11 cellular contexts compared by ENCODE assay signal in genomic region chr13:95552539-95553270, GRCh38. TPM values are rescaled to one million over a fixed set of nuclear protein-coding genes. Genes with fewer than 3 reads are reported as not detected.
DNase-seq lines count a peak whose midpoint lies in the region; ATAC-seq and TF ChIP-seq lines count a peak whose summit lies in the region.
"Had no signal": no experiment of that assay in that cellular context is flagged by ENCODE, and none has a peak within 500 bp of the region (broad histone marks: within the 10 kb centered on the region; RNA-seq: fewer than 3 reads in every experiment).

TSS of gene CLDN10 (plus strand) at chr13:95552720. CDS start at chr13:95552754, 34 bp downstream.

- no peaks in the 10 kb centered on the region for H3K4me1 Mint-ChIP-seq in activated T-helper 17 cell treated with anti-CD3 and anti-CD28 coated beads, Interleukin-2, amount 50 U/mL, for 72 hours

- no peaks in the 10 kb centered on the region for H3K9me3 Mint-ChIP-seq in activated T-helper 17 cell treated with anti-CD3 and anti-CD28 coated beads, Interleukin-2, amount 50 U/mL, for 72 hours

- DNase-seq in activated CD4-positive, alpha-beta T cell treated with anti-CD3 and anti-CD28 coated beads for 48 hours, result peak; percentile 15
- DNase-seq in activated CD4-positive, alpha-beta T cell treated with anti-CD3 and anti-CD28 coated beads for 4 hours, result no peak
- DNase-seq in iPS-NIHi11 (ENCODE audit: low spot score), result peak; percentile 95
- DNase-seq in suprapubic skin (ENCODE audit: low spot score in 2 of 2), result peak in 1 of 2 donors; percentile 60
- no peak for DNase-seq in left colon
- DNase-seq in tibial nerve (ENCODE audit: low spot score in 2 of 2), result no peak

- TF ChIP-seq CTCF in suprapubic skin (IDR thresholded peaks at IDR 0.05), result no peak
- no peak for TF ChIP-seq CTCF in tibial nerve (IDR thresholded peaks at IDR 0.05)

- no peaks in the 10 kb centered on the region for H3K36me3 Mint-ChIP-seq in activated T-helper 17 cell treated with anti-CD3 and anti-CD28 coated beads, Interleukin-2, amount 50 U/mL, for 72 hours (ENCODE audit: low read depth)

- H3K4me3 ChIP-seq in suprapubic skin (peak within 1 kb of the TSS; percentile 25), tibial nerve (peak within 1 kb of the TSS in 1 of 4 donors; percentile 14)
- H3K4me3 ChIP-seq: BLaER1 treated with 17β-estradiol and CSF1 and Interleukin-3, amounts not matched to agents 10 nM and 100 nM; SK-N-MC had no signal

- peaks cover 58% of the 10 kb centered on the region for H3K27me3 Mint-ChIP-seq in activated T-helper 17 cell treated with anti-CD3 and anti-CD28 coated beads, Interleukin-2, amount 50 U/mL, for 72 hours

- H3K36me3 ChIP-seq in suprapubic skin (no peaks in the 10 kb centered on the region), tibial nerve (no peaks in the 10 kb centered on the region)
- H3K36me3 ChIP-seq: BLaER1 treated with 17β-estradiol and CSF1 and Interleukin-3, amounts not matched to agents 10 nM and 100 nM had no signal

- H3K4me3 Mint-ChIP-seq in activated T-helper 17 cell treated with anti-CD3 and anti-CD28 coated beads, Interleukin-2, amount 50 U/mL, for 72 hours, result peak within 1 kb of the TSS; percentile 55

- H3K27me3 ChIP-seq in suprapubic skin, result peaks cover 55% of the 10 kb centered on the region
- H3K27me3 ChIP-seq in tibial nerve, result peaks cover 0 to 69% of the 10 kb centered on the region in 2 donors
- H3K27me3 ChIP-seq: BLaER1 treated with 17β-estradiol and CSF1 and Interleukin-3, amounts not matched to agents 10 nM and 100 nM had no signal

- 5% methylated on average over 15 of the region's 65 CpGs for WGBS in suprapubic skin
- WGBS in tibial nerve, 2 donors, result 1 to 4% methylated on average over 45 of the region's 65 CpGs

- peaks cover 14% of the 10 kb centered on the region for H3K4me1 ChIP-seq in suprapubic skin
- H3K4me1 ChIP-seq in tibial nerve, result peaks cover 0 to 17% (median 0%) of the 10 kb centered on the region in 4 donors
- H3K4me1 ChIP-seq: BLaER1 treated with 17β-estradiol and CSF1 and Interleukin-3, amounts not matched to agents 10 nM and 100 nM had no signal

- H3K27ac ChIP-seq in suprapubic skin (peak within 1 kb of the TSS; percentile 62), tibial nerve (no peak within 1 kb of the TSS)
- H3K27ac ChIP-seq: BLaER1 treated with 17β-estradiol and CSF1 and Interleukin-3, amounts not matched to agents 10 nM and 100 nM; epithelial cell of prostate; SK-N-MC had no signal

- ATAC-seq in activated T-helper 17 cell treated with anti-CD3 and anti-CD28 coated beads, Interleukin-2, amount 50 U/mL, for 72 hours (replicated peaks), result no peak
- ATAC-seq in activated CD4-positive, CD25-positive, alpha-beta regulatory T cell treated with anti-CD3 and anti-CD28 coated beads, Interleukin-2, amount 50 U/mL, for 24 hours, result no peak
- no peak for ATAC-seq in left colon

- no peak within 1 kb of the TSS for H3K27ac Mint-ChIP-seq in activated T-helper 17 cell treated with anti-CD3 and anti-CD28 coated beads, Interleukin-2, amount 50 U/mL, for 72 hours

- TF ChIP-seq POLR2A in suprapubic skin (IDR thresholded peaks at IDR 0.05), result no peak
- no peak for TF ChIP-seq POLR2A in tibial nerve (IDR thresholded peaks at IDR 0.05)

- intact Hi-C loops in left colon (cut with DNase I, micrococcal nuclease), result no loop called here

- H3K9me3 ChIP-seq in suprapubic skin, result no peaks in the 10 kb centered on the region
- no peaks in the 10 kb centered on the region for H3K9me3 ChIP-seq in tibial nerve

- TF ChIP-seq EP300 in suprapubic skin (IDR thresholded peaks at IDR 0.05) (no peak), tibial nerve (IDR thresholded peaks at IDR 0.05) (no peak)

RNA-seq across cellular contexts. Expression of gene CLDN10, which starts in this region (rescaled TPM):
- total RNA-seq in activated T-helper 17 cell treated with anti-CD3 and anti-CD28 coated beads, Interleukin-2, amount 50 U/mL, for 72 hours, result not detected
- total RNA-seq in suprapubic skin, result 10 to 100 TPM; 14.3 to 38.7 (median 22.0) TPM
- total RNA-seq in left colon, result under 1 TPM in 1 of 2 donors, not detected in 1; 0.28 TPM
- total RNA-seq in tibial nerve, result under 1 TPM in 1 of 4 donors, not detected in 3; 0.44 TPM

Comparison
In these comparisons a context has a peak if more than half of its experiments do, and no peak if none do; other contexts are left out.
1. RNA of gene CLDN10 (total RNA-seq): 14.3 to 38.7 TPM in suprapubic skin; 0.44 TPM in tibial nerve, 0.28 TPM in left colon and not detected in activated T-helper 17 cell treated with anti-CD3 and anti-CD28 coated beads, Interleukin-2, amount 50 U/mL, for 72 hours; every median in the first group is over 10 times any median in the second.
2. DNase-seq: peak in activated CD4-positive, alpha-beta T cell treated with anti-CD3 and anti-CD28 coated beads for 48 hours (single experiment) and iPS-NIHi11 (single experiment); none in activated CD4-positive, alpha-beta T cell treated with anti-CD3 and anti-CD28 coated beads for 4 hours (0 of 2), left colon (0 of 2) and tibial nerve (0 of 2).